12 cellular contexts compared by ENCODE assay signal in genomic region chr1:204443871-204444581, GRCh38. TPM values are rescaled to one million over a fixed set of nuclear protein-coding genes. Genes with fewer than 3 reads are reported as not detected.
A peak's percentile ranks its signal among the peaks of the same experiment; 100 is the strongest.
DNase-seq lines count a peak whose midpoint lies in the region; ATAC-seq and TF ChIP-seq lines count a peak whose summit lies in the region.
"Had no signal": no experiment of that assay in that cellular context is flagged by ENCODE, and none has a peak within 500 bp of the region (broad histone marks: within the 10 kb centered on the region; RNA-seq: fewer than 3 reads in every experiment).

No MANE protein-coding gene starts in this region.

- intact Hi-C loops in activated CD8-positive, alpha-beta T cell treated with anti-CD3 and anti-CD28 coated beads for 36 hours (cut with micrococcal nuclease) = no loop called here

- no peaks in the 10 kb centered on the region for H3K9me2 ChIP-seq in hepatocyte (replicated peaks; ENCODE audit: insufficient read depth)

- no peaks in the 10 kb centered on the region for H3K9me3 Mint-ChIP-seq in activated CD8-positive, alpha-beta T cell treated with anti-CD3 and anti-CD28 coated beads for 36 hours
- H3K9me3 Mint-ChIP-seq in activated CD8-positive, alpha-beta T cell treated with anti-CD3 and anti-CD28 coated beads, Interleukin-2, amount 10 ng/mL, durations not matched to agents 7 days and 5 days (ENCODE audit: insufficient read depth) = no peaks in the 10 kb centered on the region
- no peaks in the 10 kb centered on the region for H3K9me3 Mint-ChIP-seq in activated T-helper 17 cell treated with anti-CD3 and anti-CD28 coated beads, Interleukin-2, amount 50 U/mL, for 72 hours
- H3K9me3 Mint-ChIP-seq: naive B cell had no signal

- no peak overlapping the region for H3K4me3 ChIP-seq in hepatocyte
- H3K4me3 ChIP-seq: transverse colon had no signal

- H3K27me3 Mint-ChIP-seq in activated CD8-positive, alpha-beta T cell treated with anti-CD3 and anti-CD28 coated beads for 36 hours = no peaks in the 10 kb centered on the region
- H3K27me3 Mint-ChIP-seq in activated CD8-positive, alpha-beta T cell treated with anti-CD3 and anti-CD28 coated beads, Interleukin-2, amount 10 ng/mL, durations not matched to agents 7 days and 5 days (ENCODE audit: low read depth) = no peaks in the 10 kb centered on the region
- H3K27me3 Mint-ChIP-seq in activated T-helper 17 cell treated with anti-CD3 and anti-CD28 coated beads, Interleukin-2, amount 50 U/mL, for 72 hours = no peaks in the 10 kb centered on the region
- H3K27me3 Mint-ChIP-seq: naive B cell had no signal

- ATAC-seq in activated CD8-positive, alpha-beta T cell treated with anti-CD3 and anti-CD28 coated beads for 36 hours = peak; percentile 49
- ATAC-seq in activated CD8-positive, alpha-beta T cell treated with anti-CD3 and anti-CD28 coated beads, Interleukin-2, amount 10 ng/mL, durations not matched to agents 7 days and 5 days = no peak
- ATAC-seq in activated T-helper 17 cell treated with anti-CD3 and anti-CD28 coated beads, Interleukin-2, amount 50 U/mL, for 72 hours (replicated peaks) = peak; percentile 93

- H3K4me1 ChIP-seq in hepatocyte (ENCODE audit: insufficient read depth) = no peaks in the 10 kb centered on the region

- no peak overlapping the region for H2AFZ ChIP-seq in hepatocyte

- no peaks in the 10 kb centered on the region for H3K27me3 ChIP-seq in hepatocyte
- H3K27me3 ChIP-seq: transverse colon had no signal

- POLR2A ChIA-PET in activated CD8-positive, alpha-beta T cell treated with anti-CD3 and anti-CD28 coated beads for 36 hours (lab: Charles Lee) = interaction anchor here (0.9 to 2.4 kb wide), 5 partner anchors 9 to 62 kb away, joined by 3 to 7 read pairs (median 4); no protein-coding TSS in a partner anchor
- POLR2A ChIA-PET in activated CD8-positive, alpha-beta T cell treated with anti-CD3 and anti-CD28 coated beads, Interleukin-2, amount 10 ng/mL, durations not matched to agents 7 days and 5 days (lab: Charles Lee) = interaction anchor here (1.1 kb wide), 1 partner anchor 50 kb away, joined by 4 read pairs; the partner anchor contains the start of gene PIK3C2B

- 83% methylated on average over 11 of the region's 11 CpGs for WGBS in hepatocyte (ENCODE audit: low lambda C conversion rate, missing lambda C conversion rate)

- no peaks in the 10 kb centered on the region for H3K9me3 ChIP-seq in hepatocyte (ENCODE audit: low read depth)
- H3K9me3 ChIP-seq: transverse colon had no signal

- no peak for TF ChIP-seq CTCF in activated CD8-positive, alpha-beta T cell treated with anti-CD3 and anti-CD28 coated beads for 36 hours (IDR thresholded peaks at IDR 0.05)
- TF ChIP-seq CTCF in hepatocyte (IDR thresholded peaks at IDR 0.05; ENCODE audit: poor library complexity) = no peak

- H3K79me2 ChIP-seq in hepatocyte = no peaks in the 10 kb centered on the region

- H3K4me1 Mint-ChIP-seq in activated CD8-positive, alpha-beta T cell treated with anti-CD3 and anti-CD28 coated beads for 36 hours (ENCODE audit: low read depth) = peaks cover 13% of the 10 kb centered on the region
- peaks cover 15% of the 10 kb centered on the region for H3K4me1 Mint-ChIP-seq in activated CD8-positive, alpha-beta T cell treated with anti-CD3 and anti-CD28 coated beads, Interleukin-2, amount 10 ng/mL, durations not matched to agents 7 days and 5 days (ENCODE audit: low read depth)
- H3K4me1 Mint-ChIP-seq in activated T-helper 17 cell treated with anti-CD3 and anti-CD28 coated beads, Interleukin-2, amount 50 U/mL, for 72 hours = peaks cover 37% of the 10 kb centered on the region

- peak overlapping the region; percentile 60 for H3K27ac Mint-ChIP-seq in activated CD8-positive, alpha-beta T cell treated with anti-CD3 and anti-CD28 coated beads for 36 hours
- H3K27ac Mint-ChIP-seq in activated CD8-positive, alpha-beta T cell treated with anti-CD3 and anti-CD28 coated beads, Interleukin-2, amount 10 ng/mL, durations not matched to agents 7 days and 5 days = no peak overlapping the region
- peak overlapping the region; percentile 89 for H3K27ac Mint-ChIP-seq in activated T-helper 17 cell treated with anti-CD3 and anti-CD28 coated beads, Interleukin-2, amount 50 U/mL, for 72 hours

- H3K4me3 Mint-ChIP-seq in activated CD8-positive, alpha-beta T cell treated with anti-CD3 and anti-CD28 coated beads for 36 hours = no peak overlapping the region
- no peak overlapping the region for H3K4me3 Mint-ChIP-seq in activated CD8-positive, alpha-beta T cell treated with anti-CD3 and anti-CD28 coated beads, Interleukin-2, amount 10 ng/mL, durations not matched to agents 7 days and 5 days
- H3K4me3 Mint-ChIP-seq in activated T-helper 17 cell treated with anti-CD3 and anti-CD28 coated beads, Interleukin-2, amount 50 U/mL, for 72 hours = peak overlapping the region; percentile 76
- H3K4me3 Mint-ChIP-seq: naive B cell had no signal

- no peak for DNase-seq in activated CD8-positive, alpha-beta T cell treated with anti-CD3 and anti-CD28 coated beads for 36 hours
- DNase-seq in activated CD8-positive, alpha-beta T cell treated with anti-CD3 and anti-CD28 coated beads, Interleukin-2, amount 10 ng/mL, durations not matched to agents 7 days and 5 days = no peak
- DNase-seq in hepatocyte (ENCODE audit: low spot score) (no peak), amniotic stem cell (lab: John Stamatoyannopoulos, UW) (no peak), globus pallidus (ENCODE audit: low spot score) (no peak), hippocampal formation (lab: John Stamatoyannopoulos, UW) (no peak)
- DNase-seq: DND-41, naive B cell, NCI-H1105 treated with DMSO at 0.1 percent for 48 hours, transverse colon had no signal

- no peaks in the 10 kb centered on the region for H3K36me3 ChIP-seq in hepatocyte (replicated peaks; ENCODE audit: insufficient read depth, low read depth)

- no peak overlapping the region for H3K4me2 ChIP-seq in hepatocyte

- H4K20me1 ChIP-seq in hepatocyte (ENCODE audit: insufficient read depth, poor library complexity, severe bottlenecking) = no peaks in the 10 kb centered on the region

- H3K27ac ChIP-seq in hepatocyte (peak overlapping the region; percentile 31), temporal lobe (ENCODE audit: low read depth, low read length) (peak overlapping the region; percentile 21)
- H3K27ac ChIP-seq: transverse colon had no signal

- CTCF ChIA-PET in activated CD8-positive, alpha-beta T cell treated with anti-CD3 and anti-CD28 coated beads for 36 hours (lab: Charles Lee) = interaction anchor here (0.9 to 26.9 kb wide), 6 partner anchors 9 to 363 kb away, joined by 3 to 1122 read pairs (median 7); partner anchors contain the start of gene PIK3C2B
- CTCF ChIA-PET in activated CD8-positive, alpha-beta T cell treated with anti-CD3 and anti-CD28 coated beads, Interleukin-2, amount 10 ng/mL, durations not matched to agents 7 days and 5 days (lab: Charles Lee) = interaction anchor here (1.2 to 28.2 kb wide), 5 partner anchors 9 to 363 kb away, joined by 3 to 1090 read pairs (median 9); partner anchors contain the start of gene PIK3C2B

- peaks cover 32% of the 10 kb centered on the region for H3K36me3 Mint-ChIP-seq in activated CD8-positive, alpha-beta T cell treated with anti-CD3 and anti-CD28 coated beads for 36 hours (ENCODE audit: low read depth)
- H3K36me3 Mint-ChIP-seq in activated CD8-positive, alpha-beta T cell treated with anti-CD3 and anti-CD28 coated beads, Interleukin-2, amount 10 ng/mL, durations not matched to agents 7 days and 5 days (ENCODE audit: low read depth) = peaks cover 44% of the 10 kb centered on the region
- peaks cover 92% of the 10 kb centered on the region for H3K36me3 Mint-ChIP-seq in activated T-helper 17 cell treated with anti-CD3 and anti-CD28 coated beads, Interleukin-2, amount 50 U/mL, for 72 hours (ENCODE audit: low read depth)

RNA-seq across cellular contexts. Expression of gene PPP1R15B, which starts 32.4 kb away (rescaled TPM):
- 10 to 100 TPM; 63.8 to 64.6 TPM for total RNA-seq in activated CD8-positive, alpha-beta T cell treated with anti-CD3 and anti-CD28 coated beads for 36 hours
- 10 to 100 TPM; 64.7 to 66.0 TPM for total RNA-seq in activated CD8-positive, alpha-beta T cell treated with anti-CD3 and anti-CD28 coated beads, Interleukin-2, amount 10 ng/mL, durations not matched to agents 7 days and 5 days
- total RNA-seq in activated T-helper 17 cell treated with anti-CD3 and anti-CD28 coated beads, Interleukin-2, amount 50 U/mL, for 72 hours = 10 to 100 TPM; 63.9 to 71.6 TPM
- total RNA-seq in hepatocyte (66.9 and 77.0 TPM in 2 replicates), temporal lobe (37.9 TPM)
- polyA plus RNA-seq in hepatocyte = 31.2 and 34.0 TPM in 2 replicates

RNA-seq across cellular contexts. Expression of gene PIK3C2B, which starts 50.6 kb away (rescaled TPM):
- 10 to 100 TPM; 26.6 to 28.9 TPM for total RNA-seq in activated CD8-positive, alpha-beta T cell treated with anti-CD3 and anti-CD28 coated beads for 36 hours
- total RNA-seq in activated CD8-positive, alpha-beta T cell treated with anti-CD3 and anti-CD28 coated beads, Interleukin-2, amount 10 ng/mL, durations not matched to agents 7 days and 5 days = 10 to 100 TPM; 26.2 to 28.4 TPM
- total RNA-seq in activated T-helper 17 cell treated with anti-CD3 and anti-CD28 coated beads, Interleukin-2, amount 50 U/mL, for 72 hours = 10 to 100 TPM; 31.0 to 67.6 TPM
- total RNA-seq in hepatocyte (19.7 and 26.0 TPM in 2 replicates), temporal lobe (33.2 TPM)
- 15.5 and 18.8 TPM in 2 replicates for polyA plus RNA-seq in hepatocyte
